Comparison of ENCODE assay signal across 35 cellular contexts in the genomic region with DNA sequence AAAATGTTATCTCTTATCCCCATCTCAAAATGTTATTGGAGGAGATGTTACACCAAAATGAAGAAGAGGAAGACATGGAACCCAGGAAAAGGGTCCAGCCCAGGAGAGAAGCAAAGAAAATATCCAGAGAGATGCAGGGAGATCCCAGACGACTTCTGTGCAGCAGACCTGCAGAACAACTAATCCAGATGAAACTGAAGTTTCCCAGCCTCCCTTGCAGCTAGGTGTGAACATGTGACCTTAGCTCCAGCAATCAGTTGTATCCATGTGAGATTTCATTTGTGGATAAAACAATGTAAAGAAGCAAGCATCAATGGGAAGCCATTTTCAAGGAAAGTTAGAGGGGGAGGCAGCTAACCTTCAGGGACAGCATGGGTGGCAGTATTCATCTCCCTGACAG.
"Had no signal": no experiment of that assay in that cellular context is flagged by ENCODE, and none has a peak within 500 bp of the region (broad histone marks: within the 10 kb centered on the region; RNA-seq: fewer than 3 reads in every experiment).

No MANE protein-coding gene starts in this region.

- H3K27me3 Mint-ChIP-seq: brain had no signal

- H3K4me3 ChIP-seq: ascending aorta, cardiac muscle cell had no signal

- H3K36me3 Mint-ChIP-seq: activated naive CD8-positive, alpha-beta T cell treated with anti-CD3 and anti-CD28 coated beads for 36 hours; brain had no signal

- H3K27ac Mint-ChIP-seq: activated B cell treated with CpG ODN at 0.5 μM for 24 hours; activated CD4-positive, alpha-beta memory T cell treated with anti-CD3 and anti-CD28 coated beads for 36 hours; activated CD4-positive, alpha-beta T cell treated with anti-CD3 and anti-CD28 coated beads, Interleukin-2, amount 10 ng/mL, durations not matched to agents 24 days and 14 days; activated CD8-positive, alpha-beta T cell treated with anti-CD3 and anti-CD28 coated beads for 36 hours; activated naive CD4-positive, alpha-beta T cell treated with anti-CD3 and anti-CD28 coated beads for 36 hours; activated naive CD4-positive, alpha-beta T cell treated with anti-CD3 and anti-CD28 coated beads, Interleukin-2, amount 50 U/mL, for 72 hours; activated naive CD8-positive, alpha-beta T cell treated with anti-CD3 and anti-CD28 coated beads for 36 hours; activated T-cell treated with anti-CD3 and anti-CD28 coated beads, Interleukin-2, amount 50 U/mL, for 72 hours; activated T-helper 1 cell treated with anti-CD3 and anti-CD28 coated beads, Interleukin-12 subunit alpha, Interleukin-12 subunit beta, Interleukin-2, Interleukin-4 antibody, amounts not matched to agents 30 ng/mL and 10 ng/mL and 1 ng/mL, durations not matched to agents 14 hours and 24 hours and 36 hours; activated T-helper 17 cell treated with anti-CD3 and anti-CD28 coated beads, Interleukin-2, amount 50 U/mL, for 72 hours; brain; T-helper 1 cell treated with Interleukin-12 subunit alpha and Interleukin-12 subunit beta and Interleukin-4 antibody, amounts not matched to agents 30 μg/mL and 1 μg/mL, for 36 hours; T-helper 2 cell treated with Interferon-gamma antibody and Interleukin-4, amounts not matched to agents 5 μg/mL and 100 μg/mL, for 36 hours had no signal

- H3K27ac ChIP-seq: ascending aorta, cardiac muscle cell, VCaP had no signal

- DNase-seq: activated B cell treated with CpG ODN at 0.5 μM for 24 hours; activated CD4-positive, alpha-beta memory T cell treated with anti-CD3 and anti-CD28 coated beads for 36 hours; activated CD4-positive, alpha-beta T cell treated with anti-CD3 and anti-CD28 coated beads for 4 hours; activated CD4-positive, alpha-beta T cell treated with anti-CD3 and anti-CD28 coated beads, Interleukin-2, amount 10 ng/mL, durations not matched to agents 24 days and 14 days; activated CD4-positive, alpha-beta T cell treated with anti-CD3 and anti-CD28 coated beads, Interleukin-2, amount 50 U/mL, for 1 hour; activated CD4-positive, alpha-beta T cell treated with anti-CD3 and anti-CD28 coated beads, Interleukin-2, amount 50 U/mL, for 4 hours; activated CD4-positive, CD25-positive, alpha-beta regulatory T cell treated with anti-CD3 and anti-CD28 coated beads, Interleukin-2, amount 50 U/mL, for 72 hours; activated CD8-positive, alpha-beta memory T cell treated with anti-CD3 and anti-CD28 coated beads, Interleukin-2, amount 50 U/mL, for 4 hours; activated CD8-positive, alpha-beta T cell treated with anti-CD3 and anti-CD28 coated beads for 36 hours; activated effector memory CD4-positive, alpha-beta T cell treated with anti-CD3 and anti-CD28 coated beads, Interleukin-2, amount 50 U/mL, for 16 hours; activated gamma-delta T cell treated with Interleukin-2 at 50 U/mL for 16 hours; activated naive CD4-positive, alpha-beta T cell; activated naive CD4-positive, alpha-beta T cell treated with anti-CD3 and anti-CD28 coated beads for 36 hours; activated naive CD4-positive, alpha-beta T cell treated with anti-CD3 and anti-CD28 coated beads, Interleukin-2, amount 50 U/mL, for 16 hours; activated naive CD8-positive, alpha-beta T cell treated with anti-CD3 and anti-CD28 coated beads for 36 hours; activated T-cell treated with anti-CD3 and anti-CD28 coated beads for 4 hours; activated T-cell treated with anti-CD3 and anti-CD28 coated beads, Interleukin-2, amount 50 U/mL, for 1 hour; activated T-cell treated with anti-CD3 and anti-CD28 coated beads, Interleukin-2, amount 50 U/mL, for 4 hours; activated T-cell treated with anti-CD3 and anti-CD28 coated beads, Interleukin-2, amount 50 U/mL, for 72 hours; amygdala; anterior cingulate cortex; caudate nucleus; cerebellar nuclear complex; T-helper 2 cell; T-helper 9 cell had no signal

- H3K4me1 Mint-ChIP-seq: activated B cell treated with CpG ODN at 0.5 μM for 24 hours; activated CD4-positive, alpha-beta T cell treated with anti-CD3 and anti-CD28 coated beads, Interleukin-2, amount 10 ng/mL, durations not matched to agents 24 days and 14 days; activated naive CD8-positive, alpha-beta T cell treated with anti-CD3 and anti-CD28 coated beads for 36 hours; activated T-helper 17 cell treated with anti-CD3 and anti-CD28 coated beads, Interleukin-2, amount 50 U/mL, for 72 hours; central memory CD8-positive, alpha-beta T cell had no signal

- H3K9me3 ChIP-seq: ascending aorta had no signal

- H3K27me3 ChIP-seq: ascending aorta, cardiac muscle cell had no signal

- H3K9me3 Mint-ChIP-seq: T-helper 2 cell treated with Interferon-gamma antibody and Interleukin-4, amounts not matched to agents 5 μg/mL and 100 μg/mL, for 36 hours had no signal

- H3K36me3 ChIP-seq: ascending aorta, cardiac muscle cell had no signal

- H3K4me1 ChIP-seq: ascending aorta had no signal

- H3K4me3 Mint-ChIP-seq: activated B cell treated with CpG ODN at 0.5 μM for 24 hours; activated CD4-positive, alpha-beta memory T cell treated with anti-CD3 and anti-CD28 coated beads for 36 hours; activated CD4-positive, alpha-beta T cell treated with anti-CD3 and anti-CD28 coated beads, Interleukin-2, amount 10 ng/mL, durations not matched to agents 24 days and 14 days; activated CD8-positive, alpha-beta T cell treated with anti-CD3 and anti-CD28 coated beads for 36 hours; activated naive CD4-positive, alpha-beta T cell treated with anti-CD3 and anti-CD28 coated beads for 36 hours; activated naive CD8-positive, alpha-beta T cell treated with anti-CD3 and anti-CD28 coated beads for 36 hours; activated T-cell treated with anti-CD3 and anti-CD28 coated beads, Interleukin-2, amount 50 U/mL, for 4 hours; activated T-cell treated with anti-CD3 and anti-CD28 coated beads, Interleukin-2, amount 50 U/mL, for 72 hours; activated T-helper 1 cell treated with anti-CD3 and anti-CD28 coated beads, Interleukin-12 subunit alpha, Interleukin-12 subunit beta, Interleukin-2, Interleukin-4 antibody, amounts not matched to agents 30 ng/mL and 10 ng/mL and 1 ng/mL, durations not matched to agents 14 hours and 24 hours and 36 hours; activated T-helper 17 cell treated with anti-CD3 and anti-CD28 coated beads, Interleukin-2, amount 50 U/mL, for 72 hours; brain; central memory CD8-positive, alpha-beta T cell; T-helper 1 cell treated with Interleukin-12 subunit alpha and Interleukin-12 subunit beta and Interleukin-4 antibody, amounts not matched to agents 30 μg/mL and 1 μg/mL, for 36 hours; T-helper 2 cell treated with Interferon-gamma antibody and Interleukin-4, amounts not matched to agents 5 μg/mL and 100 μg/mL, for 36 hours had no signal
